ENCODE assay signal across 9 cellular contexts in genomic region chr7:43985904-43986864, GRCh38. TPM values are rescaled to one million over a fixed set of nuclear protein-coding genes. Genes with fewer than 3 reads are reported as not detected.
DNase-seq lines count a peak whose midpoint lies in the region; ATAC-seq and TF ChIP-seq lines count a peak whose summit lies in the region.
"Not testable (repeated sequence)": the region's sequence is repeated elsewhere in the genome, so short reads cannot be mapped to it uniquely, and the experiment has no call there.
"Had no signal": no experiment of that assay in that cellular context is flagged by ENCODE, and none has a peak within 500 bp of the region (broad histone marks: within the 10 kb centered on the region; RNA-seq: fewer than 3 reads in every experiment).

No MANE protein-coding gene starts in this region.

- not testable (repeated sequence) for TF ChIP-seq EP300 in Ishikawa (IDR thresholded peaks at IDR 0.05; ENCODE audit: borderline replicate concordance); gastroesophageal sphincter (IDR thresholded peaks at IDR 0.05)

- not testable (repeated sequence) for H3K36me3 ChIP-seq in GM23248 (ENCODE audit: low read depth); gastroesophageal sphincter; neuronal stem cell (replicated peaks in 1 of 2; ENCODE audit: control insufficient read depth in 2 of 2, insufficient read depth in 2 of 2, low read length in 2 of 2)

- not testable (repeated sequence) for H4K20me1 ChIP-seq in GM23248 (ENCODE audit: insufficient read depth)

- TF ChIP-seq POLR2A in gastroesophageal sphincter (IDR thresholded peaks at IDR 0.05) = not testable (repeated sequence)

- H2BK5ac ChIP-seq in neuronal stem cell (ENCODE audit: low read length) = not testable (repeated sequence)

- peak overlapping the region; percentile 63 for H3K27ac Mint-ChIP-seq in T-helper 2 cell treated with Interferon-gamma antibody and Interleukin-4, amounts not matched to agents 5 μg/mL and 100 μg/mL, for 36 hours
- not testable (repeated sequence) for H3K27ac Mint-ChIP-seq in activated naive CD4-positive, alpha-beta T cell treated with anti-CD3 and anti-CD28 coated beads, Interleukin-2, amount 50 U/mL, for 24 hours
- peak overlapping the region; percentile 50 for H3K27ac Mint-ChIP-seq in stimulated activated effector memory CD8-positive, alpha-beta T cell treated with anti-CD3 and anti-CD28 coated beads, Interleukin-12 subunit alpha, Interleukin-12 subunit beta, amount 100 ng/mL, for 72 hours

- H3K4me1 ChIP-seq in GM23248 (ENCODE audit: insufficient read depth); gastroesophageal sphincter; neuronal stem cell (ENCODE audit: control insufficient read depth in 2 of 2, insufficient read depth in 1 of 2, low read depth in 1 of 2, low read length in 2 of 2): not testable (repeated sequence)

- not testable (repeated sequence) for H3K9ac ChIP-seq in GM23248
- peak overlapping the region; percentile 21 for H3K9ac ChIP-seq in neuronal stem cell (ENCODE audit: low read depth, low read length, poor library complexity)

- not testable (repeated sequence) for H3K9me3 ChIP-seq in GM23248 (ENCODE audit: low read depth); gastroesophageal sphincter; neuronal stem cell (replicated peaks in 1 of 2; ENCODE audit: control insufficient read depth in 2 of 2, insufficient read depth in 1 of 2, low read depth in 1 of 2, low read length in 2 of 2)

- not testable (repeated sequence) for H3K14ac ChIP-seq in neuronal stem cell (ENCODE audit: low read length)

- peak in 1 of 4 experiments; percentile 72 for TF ChIP-seq CTCF in gastroesophageal sphincter (IDR thresholded peaks at IDR 0.05)

- H3K4ac ChIP-seq in neuronal stem cell (ENCODE audit: low read length) = not testable (repeated sequence)

- not testable (repeated sequence) for H3F3A ChIP-seq in GM23248 (ENCODE audit: insufficient read depth)

- H3K4me2 ChIP-seq in GM23248 (ENCODE audit: unreplicated experiment) (peak overlapping the region; percentile 40), neuronal stem cell (ENCODE audit: insufficient read depth, low read length, poor library complexity, severe bottlenecking) (peak overlapping the region; percentile 45)

- not testable (repeated sequence) for H3K4me1 Mint-ChIP-seq in T-helper 2 cell treated with Interferon-gamma antibody and Interleukin-4, amounts not matched to agents 5 μg/mL and 100 μg/mL, for 36 hours (ENCODE audit: low read depth); activated naive CD4-positive, alpha-beta T cell treated with anti-CD3 and anti-CD28 coated beads, Interleukin-2, amount 50 U/mL, for 24 hours; stimulated activated effector memory CD8-positive, alpha-beta T cell treated with anti-CD3 and anti-CD28 coated beads, Interleukin-12 subunit alpha, Interleukin-12 subunit beta, amount 100 ng/mL, for 72 hours

- peak overlapping the region; percentile 48 for H3K4me3 Mint-ChIP-seq in T-helper 2 cell treated with Interferon-gamma antibody and Interleukin-4, amounts not matched to agents 5 μg/mL and 100 μg/mL, for 36 hours
- peak overlapping the region; percentile 61 for H3K4me3 Mint-ChIP-seq in activated naive CD4-positive, alpha-beta T cell treated with anti-CD3 and anti-CD28 coated beads, Interleukin-2, amount 50 U/mL, for 24 hours
- H3K4me3 Mint-ChIP-seq in stimulated activated effector memory CD8-positive, alpha-beta T cell treated with anti-CD3 and anti-CD28 coated beads, Interleukin-12 subunit alpha, Interleukin-12 subunit beta, amount 100 ng/mL, for 72 hours = peak overlapping the region; percentile 45

- ATAC-seq in gastroesophageal sphincter = peak; percentile 87
- peak; percentile 88 for ATAC-seq in stimulated activated effector memory CD8-positive, alpha-beta T cell treated with anti-CD3 and anti-CD28 coated beads, Interleukin-12 subunit alpha, Interleukin-12 subunit beta, amount 100 ng/mL, for 72 hours

- H3K27me3 Mint-ChIP-seq in T-helper 2 cell treated with Interferon-gamma antibody and Interleukin-4, amounts not matched to agents 5 μg/mL and 100 μg/mL, for 36 hours (ENCODE audit: low read depth); activated naive CD4-positive, alpha-beta T cell treated with anti-CD3 and anti-CD28 coated beads, Interleukin-2, amount 50 U/mL, for 24 hours: not testable (repeated sequence)

- H3K9me2 ChIP-seq in GM23248 (ENCODE audit: insufficient read depth) = not testable (repeated sequence)

- H2BK12ac ChIP-seq in neuronal stem cell (ENCODE audit: low read length) = not testable (repeated sequence)

- DNase-seq in EL (peak; percentile 59), GM23248 (peak; percentile 78), neuronal stem cell (ENCODE audit: low spot score) (peak; percentile 37)
- peak; percentile 23 for DNase-seq in T-helper 2 cell treated with Interferon-gamma antibody and Interleukin-4, amounts not matched to agents 5 μg/mL and 100 μg/mL, for 36 hours (ENCODE audit: low spot score)
- peak; percentile 62 to 85 for DNase-seq in stimulated activated effector memory CD8-positive, alpha-beta T cell treated with anti-CD3 and anti-CD28 coated beads, Interleukin-12 subunit alpha, Interleukin-12 subunit beta, amount 100 ng/mL, for 72 hours (ENCODE audit: low spot score in 2 of 2)

- H4K91ac ChIP-seq in neuronal stem cell (ENCODE audit: low read depth, low read length, poor library complexity) = not testable (repeated sequence)

- 24 to 27% methylated on average over 19 to 28 of the region's 33 CpGs for WGBS in GM23248 (ENCODE audit: low coverage in 1 of 2, low lambda C conversion rate in 2 of 2, missing lambda C conversion rate in 2 of 2), 2 experiments
- no CpG with 5 or more reads among the region's 33 CpGs for WGBS in gastroesophageal sphincter (ENCODE audit: low coverage in 1 of 2), 2 donors
- no CpG with 5 or more reads among the region's 33 CpGs for WGBS in neuronal stem cell (ENCODE audit: extremely low coverage in 2 of 2, insufficient read length in 2 of 2, insufficient replicate concordance in 1 of 2), 2 donors

- not testable (repeated sequence) for H2AK5ac ChIP-seq in neuronal stem cell (ENCODE audit: low read depth, low read length)

- H2BK15ac ChIP-seq in neuronal stem cell (ENCODE audit: low read length) = not testable (repeated sequence)

- H3K79me2 ChIP-seq in GM23248 (ENCODE audit: insufficient read depth) = not testable (repeated sequence)

- H2AFZ ChIP-seq in GM23248; neuronal stem cell (ENCODE audit: low read length): not testable (repeated sequence)

- H4K8ac ChIP-seq in neuronal stem cell (ENCODE audit: low read depth, low read length) = not testable (repeated sequence)

- H3K27me3 ChIP-seq in GM23248 (replicated peaks; ENCODE audit: insufficient read depth); gastroesophageal sphincter; neuronal stem cell (ENCODE audit: control insufficient read depth in 3 of 3, insufficient read depth in 3 of 3, low read depth in 1 of 3, low read length in 3 of 3): not testable (repeated sequence)

- peak overlapping the region; percentile 71 for H3K18ac ChIP-seq in neuronal stem cell (ENCODE audit: low read length)

- not testable (repeated sequence) for H3K79me1 ChIP-seq in neuronal stem cell (ENCODE audit: low read depth, low read length)

- in situ Hi-C loops in GM23248 (cut with MboI) = not testable (repeated sequence)

- H3K23ac ChIP-seq in neuronal stem cell (ENCODE audit: low read depth, low read length, poor library complexity) = not testable (repeated sequence)

- not testable (repeated sequence) for H3K4me3 ChIP-seq in GM23248
- peak overlapping the region in 1 of 2 donors; percentile 32 for H3K4me3 ChIP-seq in gastroesophageal sphincter
- peak overlapping the region in 1 of 2 donors; percentile 74 for H3K4me3 ChIP-seq in neuronal stem cell (ENCODE audit: low read length in 2 of 2)

- not testable (repeated sequence) for H3K9me3 Mint-ChIP-seq in T-helper 2 cell treated with Interferon-gamma antibody and Interleukin-4, amounts not matched to agents 5 μg/mL and 100 μg/mL, for 36 hours; activated naive CD4-positive, alpha-beta T cell treated with anti-CD3 and anti-CD28 coated beads, Interleukin-2, amount 50 U/mL, for 24 hours; stimulated activated effector memory CD8-positive, alpha-beta T cell treated with anti-CD3 and anti-CD28 coated beads, Interleukin-12 subunit alpha, Interleukin-12 subunit beta, amount 100 ng/mL, for 72 hours

- H3K36me3 Mint-ChIP-seq in T-helper 2 cell treated with Interferon-gamma antibody and Interleukin-4, amounts not matched to agents 5 μg/mL and 100 μg/mL, for 36 hours (ENCODE audit: low read depth); activated naive CD4-positive, alpha-beta T cell treated with anti-CD3 and anti-CD28 coated beads, Interleukin-2, amount 50 U/mL, for 24 hours; stimulated activated effector memory CD8-positive, alpha-beta T cell treated with anti-CD3 and anti-CD28 coated beads, Interleukin-12 subunit alpha, Interleukin-12 subunit beta, amount 100 ng/mL, for 72 hours: not testable (repeated sequence)

- not testable (repeated sequence) for H3K27ac ChIP-seq in GM23248; neuronal stem cell (replicated peaks; ENCODE audit: low read length)
- peak overlapping the region in 3 of 4 donors; percentile 58 to 61 (median 61) for H3K27ac ChIP-seq in gastroesophageal sphincter

- TF ChIP-seq RAD21 in Ishikawa (IDR thresholded peaks at IDR 0.05; ENCODE audit: low read depth) = peak; percentile 58; the same call in 1 of the 2 replicates

- not testable (repeated sequence) for H2BK120ac ChIP-seq in neuronal stem cell (ENCODE audit: low read depth, low read length)

RNA-seq across cellular contexts. Expression of gene SPDYE1, which starts 11.5 kb away (rescaled TPM):
- total RNA-seq in GM23248 (2014; rRNA removed; shearing (Covaris generic)) = not detected in 2 replicates
- 0.28 and 0.60 TPM in 2 replicates for polyA plus RNA-seq in GM23248 (2016; fragmentation: Nextera tagmentation; extraction: Ambion mirVana)
- not detected for total RNA-seq in gastroesophageal sphincter
- polyA plus RNA-seq in neuronal stem cell (2013, experiment 1 of 2) = not detected
- not detected for polyA plus RNA-seq in neuronal stem cell (2013, experiment 2 of 2)
- total RNA-seq: breast epithelium had no signal

RNA-seq across cellular contexts. Expression of gene DBNL, which starts 58.3 kb away (rescaled TPM):
- total RNA-seq in GM23248 (2014; rRNA removed; shearing (Covaris generic)) = 175 and 196 TPM in 2 replicates
- 145 and 163 TPM in 2 replicates for polyA plus RNA-seq in GM23248 (2016; fragmentation: Nextera tagmentation; extraction: Ambion mirVana)
- total RNA-seq in gastroesophageal sphincter = 100 to 1,000 TPM in 3 of 4 donors, 10 to 100 TPM in 1; 92.2 to 132 (median 124) TPM
- polyA plus RNA-seq in neuronal stem cell (2013, experiment 1 of 2) = 14.7 TPM
- 14.7 TPM for polyA plus RNA-seq in neuronal stem cell (2013, experiment 2 of 2)

RNA-seq across cellular contexts. Expression of gene UBE2D4, which starts 59.9 kb away (rescaled TPM):
- total RNA-seq in GM23248 (2014; rRNA removed; shearing (Covaris generic)) = 21.7 and 33.0 TPM in 2 replicates
- 20.5 and 22.0 TPM in 2 replicates for polyA plus RNA-seq in GM23248 (2016; fragmentation: Nextera tagmentation; extraction: Ambion mirVana)
- total RNA-seq in gastroesophageal sphincter = 10 to 100 TPM; 22.7 to 38.3 (median 28.5) TPM
- 8.5 TPM for polyA plus RNA-seq in neuronal stem cell (2013, experiment 1 of 2)
- 8.8 TPM for polyA plus RNA-seq in neuronal stem cell (2013, experiment 2 of 2)

Comparison
In these comparisons a context has a peak if more than half of its experiments do, and no peak if none do; other contexts are left out.
1. DNase-seq: peak in every context shown above with its lines; median percentile 78 in GM23248; 74 in stimulated activated effector memory CD8-positive, alpha-beta T cell treated with anti-CD3 and anti-CD28 coated beads, Interleukin-12 subunit alpha, Interleukin-12 subunit beta, amount 100 ng/mL, for 72 hours; 59 in EL; 37 in neuronal stem cell; 23 in T-helper 2 cell treated with Interferon-gamma antibody and Interleukin-4, amounts not matched to agents 5 μg/mL and 100 μg/mL, for 36 hours.